In genomic region chr1:1914842-1915692, GRCh38 we compare ENCODE assay signal across 23 cellular contexts. TPM values are rescaled to one million over a fixed set of nuclear protein-coding genes. Genes with fewer than 3 reads are reported as not detected.
DNase-seq lines count a peak whose midpoint lies in the region; ATAC-seq and TF ChIP-seq lines count a peak whose summit lies in the region.
"Had no signal": no experiment of that assay in that cellular context is flagged by ENCODE, and none has a peak within 500 bp of the region (broad histone marks: within the 10 kb centered on the region; RNA-seq: fewer than 3 reads in every experiment).

A gene with protein sequence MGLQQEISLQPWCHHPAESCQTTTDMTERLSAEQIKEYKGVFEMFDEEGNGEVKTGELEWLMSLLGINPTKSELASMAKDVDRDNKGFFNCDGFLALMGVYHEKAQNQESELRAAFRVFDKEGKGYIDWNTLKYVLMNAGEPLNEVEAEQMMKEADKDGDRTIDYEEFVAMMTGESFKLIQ (plus strand): TSS chr1:1915260. CDS start chr1:1915281, 21 bp downstream.

- intact Hi-C loops in adrenal gland (cut with DNase I): no loop called here

- no peaks in the 10 kb centered on the region for H3K36me3 ChIP-seq in adrenal gland (replicated peaks in 1 of 2)
- H3K36me3 ChIP-seq: tibial nerve had no signal

- H3K9me3 Mint-ChIP-seq in stimulated activated effector memory CD8-positive, alpha-beta T cell treated with anti-CD3 and anti-CD28 coated beads, Interleukin-12 subunit alpha, Interleukin-12 subunit beta, amount 100 ng/mL, for 72 hours: no peaks in the 10 kb centered on the region
- H3K9me3 Mint-ChIP-seq: activated naive CD8-positive, alpha-beta T cell treated with anti-CD3 and anti-CD28 coated beads for 36 hours; CD8-positive, alpha-beta T cell; stimulated activated naive CD8-positive, alpha-beta T cell treated with anti-CD3 and anti-CD28 coated beads, Interleukin-15, amount 100 ng/mL, for 72 hours had no signal

- 76 to 95% (median 81%) methylated on average over 8 to 21 of the region's 21 CpGs for WGBS in adrenal gland, 4 donors

- H3K27me3 ChIP-seq in adrenal gland: no peaks in the 10 kb centered on the region

- no peak for TF ChIP-seq POLR2A in adrenal gland (IDR thresholded peaks at IDR 0.05)

- H3K9me3 ChIP-seq in adrenal gland (replicated peaks in 1 of 3): no peaks in the 10 kb centered on the region
- H3K9me3 ChIP-seq: tibial nerve had no signal

- H3K27ac Mint-ChIP-seq in stimulated activated effector memory CD8-positive, alpha-beta T cell treated with anti-CD3 and anti-CD28 coated beads, Interleukin-12 subunit alpha, Interleukin-12 subunit beta, amount 100 ng/mL, for 72 hours: peak within 1 kb of the TSS; percentile 36
- H3K27ac Mint-ChIP-seq: activated CD8-positive, alpha-beta T cell treated with anti-CD3 and anti-CD28 coated beads, Interleukin-2, amount 10 ng/mL, durations not matched to agents 7 days and 5 days; activated naive CD8-positive, alpha-beta T cell treated with anti-CD3 and anti-CD28 coated beads for 36 hours; CD8-positive, alpha-beta T cell had no signal

- H3K36me3 Mint-ChIP-seq in stimulated activated effector memory CD8-positive, alpha-beta T cell treated with anti-CD3 and anti-CD28 coated beads, Interleukin-12 subunit alpha, Interleukin-12 subunit beta, amount 100 ng/mL, for 72 hours: no peaks in the 10 kb centered on the region
- H3K36me3 Mint-ChIP-seq: activated naive CD8-positive, alpha-beta T cell treated with anti-CD3 and anti-CD28 coated beads for 36 hours; brain; CD8-positive, alpha-beta T cell had no signal

- DNase-seq in adrenal gland (peak in 4 of 7 donors; percentile 20 to 49 (median 30)), myocyte (ENCODE audit: low read depth) (peak; percentile 50), NCI-H526 (lab: John Stamatoyannopoulos, UW) (no peak), HCEC 1CT (no peak), caudate nucleus (lab: John Stamatoyannopoulos, UW) (no peak)
- no peak for DNase-seq in stimulated activated effector memory CD8-positive, alpha-beta T cell treated with anti-CD3 and anti-CD28 coated beads, Interleukin-12 subunit alpha, Interleukin-12 subunit beta, amount 100 ng/mL, for 72 hours (ENCODE audit: low spot score in 2 of 2)
- DNase-seq: activated CD8-positive, alpha-beta T cell treated with anti-CD3 and anti-CD28 coated beads, Interleukin-2, amount 10 ng/mL, durations not matched to agents 7 days and 5 days; activated effector memory CD4-positive, alpha-beta T cell treated with Interleukin-2 at 50 U/mL for 16 hours; activated naive CD8-positive, alpha-beta T cell treated with anti-CD3 and anti-CD28 coated beads for 36 hours; activated T-cell treated with anti-CD3 and anti-CD28 coated beads for 4 hours; CD8-positive, alpha-beta T cell; DMS 273 treated with DMSO at 0.1 percent for 48 hours; NCI-H1105; NCI-H2029; NCI-H226; occipital lobe; PC-3; stimulated activated naive CD8-positive, alpha-beta T cell treated with anti-CD3 and anti-CD28 coated beads, Interleukin-15, amount 100 ng/mL, for 72 hours had no signal

- TF ChIP-seq EP300 in Ishikawa (IDR thresholded peaks at IDR 0.05; ENCODE audit: borderline replicate concordance): no peak

- no peak within 1 kb of the TSS for H3K4me3 Mint-ChIP-seq in stimulated activated effector memory CD8-positive, alpha-beta T cell treated with anti-CD3 and anti-CD28 coated beads, Interleukin-12 subunit alpha, Interleukin-12 subunit beta, amount 100 ng/mL, for 72 hours
- H3K4me3 Mint-ChIP-seq: activated CD8-positive, alpha-beta T cell treated with anti-CD3 and anti-CD28 coated beads, Interleukin-2, amount 10 ng/mL, durations not matched to agents 7 days and 5 days; CD8-positive, alpha-beta T cell; stimulated activated naive CD8-positive, alpha-beta T cell treated with anti-CD3 and anti-CD28 coated beads, Interleukin-15, amount 100 ng/mL, for 72 hours had no signal

- TF ChIP-seq CTCF in adrenal gland (IDR thresholded peaks at IDR 0.05): no peak

- no peak within 1 kb of the TSS for H3K27ac ChIP-seq in adrenal gland
- no peak within 1 kb of the TSS for H3K27ac ChIP-seq in caudate nucleus (ENCODE audit: low read depth, low read length)
- H3K27ac ChIP-seq: tibial nerve had no signal

- H3K4me1 Mint-ChIP-seq in stimulated activated effector memory CD8-positive, alpha-beta T cell treated with anti-CD3 and anti-CD28 coated beads, Interleukin-12 subunit alpha, Interleukin-12 subunit beta, amount 100 ng/mL, for 72 hours: peaks cover 13% of the 10 kb centered on the region

- peaks cover 14% of the 10 kb centered on the region in 2 donors for H3K4me1 ChIP-seq in adrenal gland (replicated peaks in 1 of 2)

- ATAC-seq in stimulated activated effector memory CD8-positive, alpha-beta T cell treated with anti-CD3 and anti-CD28 coated beads, Interleukin-12 subunit alpha, Interleukin-12 subunit beta, amount 100 ng/mL, for 72 hours: no peak
- ATAC-seq: activated CD8-positive, alpha-beta T cell treated with anti-CD3 and anti-CD28 coated beads, Interleukin-2, amount 10 ng/mL, durations not matched to agents 7 days and 5 days; CD8-positive, alpha-beta T cell; PC-3; stimulated activated naive CD8-positive, alpha-beta T cell treated with anti-CD3 and anti-CD28 coated beads, Interleukin-15, amount 100 ng/mL, for 72 hours had no signal

- no peak within 1 kb of the TSS for H3K4me3 ChIP-seq in adrenal gland
- H3K4me3 ChIP-seq: tibial nerve had no signal

- TF ChIP-seq RAD21 in Ishikawa (IDR thresholded peaks at IDR 0.05; ENCODE audit: low read depth): no peak

TF ChIP-seq in Ishikawa, 13 proteins besides CTCF, POLR2A, EP300 and RAD21:
- TF ChIP-seq USF1 (IDR thresholded peaks at IDR 0.05) (no peak), NFIC (IDR thresholded peaks at IDR 0.05) (peak; percentile 56; the same call in 1 of the 2 replicates)
TF ChIP-seq in Ishikawa: peak in this region for 1.

RNA-seq across cellular contexts. Expression of the gene that starts here (rescaled TPM):
- total RNA-seq in adrenal gland (under 1 TPM in 3 of 8 donors, not detected in 5; 0.35 to 0.61 (median 0.36) TPM), myocyte (0.27 and 0.36 TPM in 2 replicates)
- 1 to 10 TPM in 2 of 3 donors, not detected in 1; 3.2 to 4.7 TPM for polyA plus RNA-seq in adrenal gland
- polyA plus RNA-seq in myocyte (2012): 1.00 TPM
- total RNA-seq: M059J; occipital lobe; T-helper 1 cell treated with Interleukin-12 subunit alpha and Interleukin-12 subunit beta and Interleukin-4 antibody, amounts not matched to agents 30 ng/mL and 1 ng/mL, for 36 hours had no signal

Comparison
In these comparisons a context has a peak if more than half of its experiments do, and no peak if none do; other contexts are left out.
1. Peak in DNase-seq in myocyte; RNA of the gene not detected or under 1 TPM.
2. DNase-seq: peak in adrenal gland (4 of 7); none in stimulated activated effector memory CD8-positive, alpha-beta T cell treated with anti-CD3 and anti-CD28 coated beads, Interleukin-12 subunit alpha, Interleukin-12 subunit beta, amount 100 ng/mL, for 72 hours (0 of 2), NCI-H526 (0 of 2), HCEC 1CT (single experiment) and caudate nucleus (0 of 61).